ENCODE assay signal across 16 cellular contexts in the genomic region with DNA sequence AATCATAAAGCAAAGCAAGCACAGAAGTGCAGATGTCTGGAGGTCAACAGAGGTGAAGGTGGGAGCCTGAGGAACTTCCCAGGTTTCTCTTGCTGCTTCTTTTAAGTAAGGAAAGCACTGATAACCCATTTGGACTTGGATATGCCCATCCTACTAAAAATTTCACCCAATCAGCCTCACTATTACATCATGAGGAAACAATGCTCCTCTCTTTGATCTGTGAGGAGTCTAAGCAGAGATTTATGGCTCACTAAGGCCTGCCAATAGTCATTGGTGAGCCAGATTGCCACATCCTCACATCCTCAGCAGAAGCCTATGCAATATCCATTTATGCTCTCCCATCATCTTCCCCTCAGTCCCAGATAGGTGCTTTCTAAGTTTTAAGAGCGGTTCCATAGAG.
DNase-seq lines count a peak whose midpoint lies in the region; ATAC-seq and TF ChIP-seq lines count a peak whose summit lies in the region.
"Had no signal": no experiment of that assay in that cellular context is flagged by ENCODE, and none has a peak within 500 bp of the region (broad histone marks: within the 10 kb centered on the region; RNA-seq: fewer than 3 reads in every experiment).

No MANE protein-coding gene starts in this region.

- no peaks in the 10 kb centered on the region for H3K9me3 ChIP-seq in BLaER1 treated with 17β-estradiol and CSF1 and Interleukin-3, amounts not matched to agents 10 nM and 100 nM (replicated peaks in 1 of 11)
- H3K9me3 ChIP-seq in SJCRH30 (replicated peaks) = no peaks in the 10 kb centered on the region

- ATAC-seq in HG03439 (IDR thresholded peaks at IDR 0.05; ENCODE audit: unreplicated experiment) = no peak
- no peak for ATAC-seq in GM21619 (IDR thresholded peaks at IDR 0.05; ENCODE audit: unreplicated experiment)
- ATAC-seq: stimulated activated naive CD8-positive, alpha-beta T cell treated with anti-CD3 and anti-CD28 coated beads, Interleukin-15, Interleukin-2, amounts not matched to agents 100 U/mL and 50 U/mL, for 24 hours had no signal

- no peaks in the 10 kb centered on the region for H3K27me3 ChIP-seq in BLaER1 treated with 17β-estradiol and CSF1 and Interleukin-3, amounts not matched to agents 10 nM and 100 nM
- no peaks in the 10 kb centered on the region for H3K27me3 ChIP-seq in SJCRH30

- H3K4me1 ChIP-seq in BLaER1 treated with 17β-estradiol and CSF1 and Interleukin-3, amounts not matched to agents 10 nM and 100 nM = peaks cover 0 to 53% (median 8%) of the 10 kb centered on the region in 10 experiments; a peak in 12 of 20 replicates
- peaks cover 25% of the 10 kb centered on the region for H3K4me1 ChIP-seq in SJCRH30

- peak overlapping the region in 5 of 11 experiments; percentile 6 to 71 (median 63); a peak in 10 of 22 replicates for H3K27ac ChIP-seq in BLaER1 treated with 17β-estradiol and CSF1 and Interleukin-3, amounts not matched to agents 10 nM and 100 nM
- H3K27ac ChIP-seq in SJCRH30 = no peak overlapping the region

- TF ChIP-seq CTCF in choroid plexus epithelial cell (conservative IDR thresholded peaks at IDR 0.05; ENCODE audit: low read depth, low read length) = no peak

- no peak overlapping the region for H3K4me3 ChIP-seq in BLaER1 treated with 17β-estradiol and CSF1 and Interleukin-3, amounts not matched to agents 10 nM and 100 nM
- H3K4me3 ChIP-seq in choroid plexus epithelial cell (ENCODE audit: low read depth, low read length) (no peak overlapping the region), SJCRH30 (no peak overlapping the region)

- H4K20me1 ChIP-seq in BLaER1 treated with 17β-estradiol and CSF1 and Interleukin-3, amounts not matched to agents 10 nM and 100 nM = no peaks in the 10 kb centered on the region

- peaks cover 0 to 10% (median 0%) of the 10 kb centered on the region in 11 experiments; a peak in 3 of 22 replicates for H3K36me3 ChIP-seq in BLaER1 treated with 17β-estradiol and CSF1 and Interleukin-3, amounts not matched to agents 10 nM and 100 nM
- H3K36me3 ChIP-seq in SJCRH30 = no peaks in the 10 kb centered on the region

- DNase-seq in MV-4-11 (lab: John Stamatoyannopoulos, UW) (peak; percentile 54), choroid plexus epithelial cell (ENCODE audit: low read depth) (peak; percentile 81), lung microvascular endothelial cell (ENCODE audit: low read depth in 2 of 2) (peak; percentile 29 to 58), NCI-H1092 treated with DMSO at 0.1 percent for 48 hours (lab: John Stamatoyannopoulos, UW) (no peak), SJCRH30 (no peak)
- DNase-seq: amniotic stem cell; C1 segment of cervical spinal cord; GF-D8; KG1; NCI-H345; Right ventricle myocardium superior; stimulated activated CD4-positive, alpha-beta T cell treated with anti-CD3 and anti-CD28 coated beads, Interleukin-2, amount 100 ng/mL, for 48 hours; stimulated activated naive CD8-positive, alpha-beta T cell treated with anti-CD3 and anti-CD28 coated beads, Interleukin-15, Interleukin-2, amounts not matched to agents 100 U/mL and 50 U/mL, for 24 hours had no signal

- H3K9ac ChIP-seq in BLaER1 treated with 17β-estradiol and CSF1 and Interleukin-3, amounts not matched to agents 10 nM and 100 nM = peak overlapping the region in 3 of 11 experiments; percentile 19 to 40 (median 27); a peak in 2 of 22 replicates

- peak overlapping the region in 8 of 11 experiments; percentile 6 to 84 (median 50); a peak in 12 of 22 replicates for H3K4me2 ChIP-seq in BLaER1 treated with 17β-estradiol and CSF1 and Interleukin-3, amounts not matched to agents 10 nM and 100 nM

Comparison
In these comparisons a context has a peak if more than half of its experiments do, and no peak if none do; other contexts are left out.
1. DNase-seq: peak in MV-4-11 (single experiment), choroid plexus epithelial cell (single experiment) and lung microvascular endothelial cell (2 of 2); none in NCI-H1092 treated with DMSO at 0.1 percent for 48 hours (single experiment) and SJCRH30 (0 of 2).